In the genomic region with DNA sequence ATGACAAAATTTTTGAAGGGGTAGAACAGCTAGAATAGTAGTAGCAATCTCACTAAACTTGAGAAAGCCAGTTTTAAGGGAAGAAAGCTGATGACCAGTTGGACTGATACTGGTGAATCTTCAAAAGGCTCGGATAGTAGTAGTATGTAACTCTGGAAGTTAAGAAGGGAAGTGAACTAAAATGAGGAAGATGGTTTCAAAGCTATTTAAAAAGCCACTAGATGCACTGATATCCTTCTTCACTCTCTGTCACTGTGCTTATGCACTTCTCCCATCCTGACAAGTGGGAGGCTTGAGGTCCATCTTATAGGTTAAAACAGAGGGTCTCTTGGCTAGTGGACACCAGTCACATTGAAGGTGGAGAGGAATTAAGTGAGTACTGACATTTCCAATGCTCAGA, we compare ENCODE assay signal across 14 cellular contexts.
"Had no signal": no experiment of that assay in that cellular context is flagged by ENCODE, and none has a peak within 500 bp of the region (broad histone marks: within the 10 kb centered on the region; RNA-seq: fewer than 3 reads in every experiment).

No MANE protein-coding gene starts in this region.

- DNase-seq: activated effector memory CD4-positive, alpha-beta T cell treated with Interleukin-2 at 50 U/mL for 16 hours; activated T-cell treated with anti-CD3 and anti-CD28 coated beads, Interleukin-2, amount 50 U/mL, for 1 hour; amygdala; cortex of kidney; effector CD8-positive, alpha-beta T cell; foreskin melanocyte; heart left ventricle; islet precursor cell; left lung; mesenchymal stem cell; ovary; stimulated activated CD4-positive, alpha-beta T cell treated with anti-CD3 and anti-CD28 coated beads, Interleukin-2, amount 100 ng/mL, for 48 hours; stimulated activated naive CD8-positive, alpha-beta T cell treated with anti-CD3 and anti-CD28 coated beads, Interleukin-15, amount 100 ng/mL, for 72 hours; testis had no signal

- H3K27me3 ChIP-seq: heart left ventricle, left lung, ovary, testis had no signal

- H3K36me3 ChIP-seq: heart left ventricle, left lung, ovary had no signal

- H3K27ac ChIP-seq: heart left ventricle, left lung, ovary, testis had no signal

- H3K4me1 ChIP-seq: testis had no signal

- H3K4me3 ChIP-seq: heart left ventricle, left lung, ovary, testis had no signal

- ATAC-seq: heart left ventricle; left lung; stimulated activated naive CD8-positive, alpha-beta T cell treated with anti-CD3 and anti-CD28 coated beads, Interleukin-15, amount 100 ng/mL, for 72 hours had no signal

- H3K9me3 ChIP-seq: left lung, ovary, testis had no signal
